15 cellular contexts compared by ENCODE assay signal in genomic region chr18:23355206-23355605, GRCh38.
"Had no signal": no experiment of that assay in that cellular context is flagged by ENCODE, and none has a peak within 500 bp of the region (broad histone marks: within the 10 kb centered on the region; RNA-seq: fewer than 3 reads in every experiment).

No MANE protein-coding gene starts in this region.

- H3K27me3 ChIP-seq: dorsolateral prefrontal cortex, gastroesophageal sphincter had no signal

- H3K4me3 ChIP-seq: dorsolateral prefrontal cortex, gastroesophageal sphincter, psoas muscle had no signal

- H3K27me3 Mint-ChIP-seq: activated CD4-positive, alpha-beta memory T cell treated with anti-CD3 and anti-CD28 coated beads for 36 hours; activated CD8-positive, alpha-beta memory T cell treated with anti-CD3 and anti-CD28 coated beads, Interleukin-2, amount 10 ng/mL, durations not matched to agents 7 days and 5 days; activated T-cell treated with anti-CD3 and anti-CD28 coated beads, Interleukin-2, amount 50 U/mL, for 24 hours; stimulated activated naive CD8-positive, alpha-beta T cell treated with anti-CD3 and anti-CD28 coated beads, Interleukin-15, Interleukin-2, amounts not matched to agents 100 ng/mL and 50 ng/mL, for 24 hours; T-helper 17 cell; type B pancreatic cell had no signal

- ATAC-seq: activated CD8-positive, alpha-beta memory T cell treated with anti-CD3 and anti-CD28 coated beads, Interleukin-2, amount 10 ng/mL, durations not matched to agents 7 days and 5 days; gastroesophageal sphincter; psoas muscle; sciatic nerve; T-helper 17 cell had no signal

- H3K9me3 ChIP-seq: gastroesophageal sphincter, psoas muscle had no signal

- H3K9me3 Mint-ChIP-seq: activated T-cell treated with anti-CD3 and anti-CD28 coated beads, Interleukin-2, amount 50 U/mL, for 24 hours; stimulated activated naive CD8-positive, alpha-beta T cell treated with anti-CD3 and anti-CD28 coated beads, Interleukin-15, Interleukin-2, amounts not matched to agents 100 ng/mL and 50 ng/mL, for 24 hours; type B pancreatic cell had no signal

- H3K36me3 ChIP-seq: WERI-Rb-1 had no signal

- H3K27ac ChIP-seq: psoas muscle, WERI-Rb-1 had no signal

- DNase-seq: activated CD4-positive, alpha-beta memory T cell treated with anti-CD3 and anti-CD28 coated beads for 36 hours; activated CD8-positive, alpha-beta memory T cell treated with anti-CD3 and anti-CD28 coated beads, Interleukin-2, amount 10 ng/mL, durations not matched to agents 7 days and 5 days; activated naive CD4-positive, alpha-beta T cell treated with anti-CD3 and anti-CD28 coated beads, Interleukin-2, amount 50 U/mL, for 16 hours; activated T-cell treated with anti-CD3 and anti-CD28 coated beads, Interleukin-2, amount 50 U/mL, for 24 hours; endodermal cell; occipital lobe; psoas muscle; T-helper 17 cell; WERI-Rb-1 had no signal

- H3K4me3 Mint-ChIP-seq: activated CD4-positive, alpha-beta memory T cell treated with anti-CD3 and anti-CD28 coated beads for 36 hours; activated CD8-positive, alpha-beta memory T cell treated with anti-CD3 and anti-CD28 coated beads, Interleukin-2, amount 10 ng/mL, durations not matched to agents 7 days and 5 days; activated T-cell treated with anti-CD3 and anti-CD28 coated beads, Interleukin-2, amount 50 U/mL, for 24 hours; endodermal cell; nephron; stimulated activated naive CD8-positive, alpha-beta T cell treated with anti-CD3 and anti-CD28 coated beads, Interleukin-15, Interleukin-2, amounts not matched to agents 100 ng/mL and 50 ng/mL, for 24 hours; T-helper 17 cell; type B pancreatic cell had no signal

- H3K27ac Mint-ChIP-seq: activated CD4-positive, alpha-beta memory T cell treated with anti-CD3 and anti-CD28 coated beads for 36 hours; activated CD8-positive, alpha-beta memory T cell treated with anti-CD3 and anti-CD28 coated beads, Interleukin-2, amount 10 ng/mL, durations not matched to agents 7 days and 5 days; activated T-cell treated with anti-CD3 and anti-CD28 coated beads, Interleukin-2, amount 50 U/mL, for 24 hours; endodermal cell; stimulated activated naive CD8-positive, alpha-beta T cell treated with anti-CD3 and anti-CD28 coated beads, Interleukin-15, Interleukin-2, amounts not matched to agents 100 ng/mL and 50 ng/mL, for 24 hours; type B pancreatic cell had no signal
